In the genomic region with DNA sequence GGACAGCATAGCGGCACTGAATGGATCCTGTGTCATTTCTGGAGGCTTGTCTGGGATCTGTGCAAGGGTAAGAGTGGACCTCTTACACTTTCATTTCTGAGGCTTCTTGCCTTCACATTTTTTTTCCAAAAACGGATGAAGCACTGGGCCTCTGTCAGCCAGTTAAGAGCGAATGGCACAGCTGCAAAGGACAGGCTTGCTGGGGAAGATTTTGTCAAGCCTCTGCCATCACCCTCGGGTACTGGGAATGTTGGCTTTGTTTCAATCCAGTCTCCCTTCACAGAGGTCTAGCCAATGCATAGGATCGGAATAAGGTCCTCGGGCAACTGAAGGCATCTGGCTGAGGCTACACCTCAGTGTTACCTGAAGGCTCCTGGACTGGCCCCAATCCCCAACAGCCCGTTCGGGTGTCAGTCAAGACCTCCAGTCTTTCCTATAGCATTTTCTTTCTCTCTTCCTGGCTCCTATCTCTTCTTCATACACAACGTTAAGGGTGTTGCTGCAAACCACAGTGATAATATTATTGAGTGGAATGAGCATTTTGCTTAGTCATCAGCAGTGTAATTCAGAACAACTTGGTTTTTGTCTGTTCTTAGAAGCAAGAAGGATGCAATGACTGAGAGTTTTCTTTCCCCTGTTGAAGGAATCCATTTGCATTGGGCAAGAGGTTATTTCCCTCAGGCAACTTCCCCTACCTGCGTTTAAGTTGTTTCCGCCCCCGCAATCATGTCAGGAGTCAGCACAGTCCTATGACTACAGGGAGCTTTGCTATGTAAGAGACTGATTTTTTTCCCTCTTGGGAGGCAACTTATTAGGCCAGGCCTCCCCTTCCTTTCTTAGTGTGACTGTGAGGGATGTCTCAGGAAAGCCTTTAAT, we compare ENCODE assay signal across 8 cellular contexts.
DNase-seq lines count a peak whose midpoint lies in the region; ATAC-seq lines count a peak whose summit lies in the region.

No MANE protein-coding gene starts in this region.

- ATAC-seq in GM18520 (IDR thresholded peaks at IDR 0.05; ENCODE audit: unreplicated experiment) (peak; percentile 57), HG02840 (IDR thresholded peaks at IDR 0.05; ENCODE audit: low FRiP score, unreplicated experiment) (peak; percentile 85)

- H3K4me1 ChIP-seq in effector memory CD4-positive, alpha-beta T cell (ENCODE audit: control insufficient read depth, insufficient read depth, low read length, poor library complexity, severe bottlenecking), result peaks cover 10% of the 10 kb centered on the region

- peaks cover 31% of the 10 kb centered on the region for H3K36me3 ChIP-seq in effector memory CD4-positive, alpha-beta T cell (ENCODE audit: control insufficient read depth, insufficient read depth, low read length)

- H3K9me3 ChIP-seq in effector memory CD4-positive, alpha-beta T cell (ENCODE audit: control insufficient read depth, low read length), result no peaks in the 10 kb centered on the region

- no peak overlapping the region for H3K4me3 ChIP-seq in effector memory CD4-positive, alpha-beta T cell (ENCODE audit: insufficient read depth, low read depth, low read length, poor library complexity, severe bottlenecking)

- peak overlapping the region; percentile 12 for H3K27ac ChIP-seq in effector memory CD4-positive, alpha-beta T cell (ENCODE audit: insufficient read depth, low read length, poor library complexity, severe bottlenecking)

- H3K27me3 ChIP-seq in effector memory CD4-positive, alpha-beta T cell (replicated peaks; ENCODE audit: control insufficient read depth, insufficient read depth, low read length, poor library complexity, severe bottlenecking), result no peaks in the 10 kb centered on the region

- peak; percentile 1 for DNase-seq in SW480 (ENCODE audit: low spot score)
- peak in 1 of 3 donors; percentile 7 for DNase-seq in effector memory CD4-positive, alpha-beta T cell
- peak; percentile 55 for DNase-seq in stimulated activated CD4-positive, alpha-beta T cell treated with anti-CD3 and anti-CD28 coated beads, Interleukin-12 subunit alpha, Interleukin-12 subunit beta, amount 100 ng/mL, for 4 hours
- DNase-seq in Ammon's horn (ENCODE audit: low spot score), result no peak
- no peak for DNase-seq in NCI-H187 (lab: John Stamatoyannopoulos, UW)
- no peak for DNase-seq in iPS-NIHi11 (ENCODE audit: low spot score)

Comparison
In these comparisons a context has a peak if more than half of its experiments do, and no peak if none do; other contexts are left out.
1. DNase-seq: peak in SW480 (single experiment) and stimulated activated CD4-positive, alpha-beta T cell treated with anti-CD3 and anti-CD28 coated beads, Interleukin-12 subunit alpha, Interleukin-12 subunit beta, amount 100 ng/mL, for 4 hours (single experiment); none in Ammon's horn (single experiment), NCI-H187 (0 of 2) and iPS-NIHi11 (single experiment).